In genomic region chr1:88595355-88595754, GRCh38 we compare ENCODE assay signal across 8 cellular contexts.
DNase-seq lines count a peak whose midpoint lies in the region; ATAC-seq, FAIRE-seq and TF ChIP-seq lines count a peak whose summit lies in the region.

No MANE protein-coding gene starts in this region.

- FAIRE-seq in A549 (lab: Jason Lieb, UNC) (no peak), frontal cortex (lab: Jason Lieb, UNC) (no peak)

- TF ChIP-seq CTCF in A549 (IDR thresholded peaks at IDR 0.05) = no peak
- TF ChIP-seq CTCF in GM06990 (IDR thresholded peaks at IDR 0.05; ENCODE audit: insufficient read depth, low read length, poor library complexity, severe bottlenecking) = peak; percentile 46
- TF ChIP-seq CTCF in WI38 (IDR thresholded peaks at IDR 0.05; ENCODE audit: low read depth, low read length) = peak; percentile 10; the same call in 1 of the 2 replicates
- peak; percentile 57 to 65 (median 63) for TF ChIP-seq CTCF in right lobe of liver (IDR thresholded peaks at IDR 0.05)

- no peaks in the 10 kb centered on the region for H3K36me3 ChIP-seq in GM06990 (ENCODE audit: control insufficient read depth, insufficient read depth, low read length)
- no peaks in the 10 kb centered on the region for H3K36me3 ChIP-seq in right lobe of liver

- intact Hi-C loops in right lobe of liver (cut with DNase I) = no loop called here

- H3K4me1 ChIP-seq in A549 (no peaks in the 10 kb centered on the region), right lobe of liver (no peaks in the 10 kb centered on the region)

- H3K9me3 ChIP-seq in A549 (no peaks in the 10 kb centered on the region), right lobe of liver (no peaks in the 10 kb centered on the region)

- no peak overlapping the region for H3K4me2 ChIP-seq in A549

- no peak for TF ChIP-seq EP300 in A549 (IDR thresholded peaks at IDR 0.05)

- peak in 1 of 2 experiments; percentile 18 for DNase-seq in A549 (ENCODE audit: low read depth in 1 of 2, low spot score in 1 of 2)
- DNase-seq in GM06990 (ENCODE audit: extremely low read depth, insufficient read length) = no peak
- peak; percentile 52 for DNase-seq in HS-5 (ENCODE audit: low read depth)
- no peak for DNase-seq in right lobe of liver
- no peak for DNase-seq in activated CD4-positive, alpha-beta T cell treated with anti-CD3 and anti-CD28 coated beads, Interleukin-2, amount 50 U/mL, for 48 hours
- no peak for DNase-seq in frontal cortex (ENCODE audit: low spot score in 2 of 2)

- POLR2A ChIA-PET in A549 (lab: Yijun Ruan, JAX) = no interaction called here

- H3K4me3 ChIP-seq in A549 (no peak overlapping the region), GM06990 (replicated peaks; ENCODE audit: low read depth, low read length) (no peak overlapping the region), WI38 (ENCODE audit: low read depth, low read length) (no peak overlapping the region), right lobe of liver (no peak overlapping the region)

- TF ChIP-seq POLR2A in A549 (IDR thresholded peaks at IDR 0.05; ENCODE audit: low read length) (no peak), right lobe of liver (IDR thresholded peaks at IDR 0.05) (no peak)

- CTCF ChIA-PET in A549 (lab: Yijun Ruan, JAX) = no interaction called here

- H3K27ac ChIP-seq in A549 (no peak overlapping the region), right lobe of liver (no peak overlapping the region)

- H3K27me3 ChIP-seq in GM06990 (replicated peaks; ENCODE audit: control insufficient read depth, insufficient read depth, low read length) = no peaks in the 10 kb centered on the region
- H3K27me3 ChIP-seq in right lobe of liver = no peaks in the 10 kb centered on the region

- peak in 1 of 2 experiments; percentile 29; a peak in 2 of 5 replicates for TF ChIP-seq RAD21 in A549 (conservative IDR thresholded peaks at IDR 0.05 in 1 of 2, IDR thresholded peaks at IDR 0.05 in 1 of 2)

- ATAC-seq in A549 = no peak
- ATAC-seq in right lobe of liver = peak; percentile 67 to 85 (median 82)
- ATAC-seq in HG02938 (IDR thresholded peaks at IDR 0.05; ENCODE audit: unreplicated experiment) = no peak

- 3% methylated on average over 3 of the region's 3 CpGs for WGBS in A549 (ENCODE audit: missing lambda C conversion rate)
- 11% methylated on average over 3 of the region's 3 CpGs for WGBS in right lobe of liver (ENCODE audit: insufficient coverage, low coverage, low lambda C conversion rate, missing lambda C conversion rate)

TF ChIP-seq in A549, 52 proteins besides CTCF, POLR2A, EP300 and RAD21:
- TF ChIP-seq MYC (IDR thresholded peaks at IDR 0.05; ENCODE audit: borderline replicate concordance, low read length) = no peak
- no peak for TF ChIP-seq FOSL2 (IDR thresholded peaks at IDR 0.05)
- TF ChIP-seq FOSL2 (CRISPR knock-in tag; IDR thresholded peaks at IDR 0.05) = peak; percentile 67
- TF ChIP-seq CBX8 (IDR thresholded peaks at IDR 0.05) = no peak
- no peak for TF ChIP-seq KDM1A (IDR thresholded peaks at IDR 0.05; ENCODE audit: low read depth)

Comparison
In these comparisons a context has a peak if more than half of its experiments do, and no peak if none do; other contexts are left out.
1. ATAC-seq: peak in right lobe of liver (4 of 4); none in A549 (0 of 2) and HG02938 (single experiment).